In genomic region chr12:76142305-76142704, GRCh38 we compare ENCODE assay signal across 24 cellular contexts.
"Had no signal": no experiment of that assay in that cellular context is flagged by ENCODE, and none has a peak within 500 bp of the region (broad histone marks: within the 10 kb centered on the region; RNA-seq: fewer than 3 reads in every experiment).

No MANE protein-coding gene starts in this region.

- H3K36me3 ChIP-seq: esophagus squamous epithelium, gastroesophageal sphincter, neutrophil had no signal

- DNase-seq: activated CD4-positive, alpha-beta T cell treated with anti-CD3 and anti-CD28 coated beads for 1 hour; activated CD4-positive, alpha-beta T cell treated with anti-CD3 and anti-CD28 coated beads, Interleukin-2, amount 50 U/mL, for 4 hours; activated CD8-positive, alpha-beta memory T cell treated with anti-CD3 and anti-CD28 coated beads for 24 hours; activated CD8-positive, alpha-beta memory T cell treated with anti-CD3 and anti-CD28 coated beads, Interleukin-2, amount 50 U/mL, for 4 hours; activated naive CD4-positive, alpha-beta T cell; activated T-cell treated with anti-CD3 and anti-CD28 coated beads, Interleukin-2, amount 50 U/mL, for 24 hours; amniotic stem cell; cerebellar nuclear complex; esophagus squamous epithelium; head of caudate nucleus; hypothalamus; left ventricle myocardium superior; mesenchymal stem cell; right cardiac atrium; stimulated activated CD4-positive, alpha-beta T cell treated with anti-CD3 and anti-CD28 coated beads, Interleukin-4, amount 100 ng/mL, for 24 hours; stimulated activated naive CD8-positive, alpha-beta T cell treated with anti-CD3 and anti-CD28 coated beads, Interleukin-15, Interleukin-2, amounts not matched to agents 100 U/mL and 50 U/mL, for 24 hours had no signal

- H3K9me3 Mint-ChIP-seq: activated T-cell treated with anti-CD3 and anti-CD28 coated beads, Interleukin-2, amount 50 U/mL, for 24 hours had no signal

- H3K4me3 Mint-ChIP-seq: activated naive CD8-positive, alpha-beta T cell; activated T-cell treated with anti-CD3 and anti-CD28 coated beads, Interleukin-2, amount 50 U/mL, for 24 hours; activated T-helper 17 cell treated with anti-CD3 and anti-CD28 coated beads, Interleukin-2, amount 50 U/mL, for 72 hours; nephron had no signal

- H2AFZ ChIP-seq: parathyroid adenoma had no signal

- H3K4me3 ChIP-seq: coronary artery, esophagus squamous epithelium, gastroesophageal sphincter had no signal

- H3K27me3 ChIP-seq: esophagus squamous epithelium, gastroesophageal sphincter, neutrophil had no signal

- H3K27ac ChIP-seq: coronary artery, esophagus squamous epithelium, gastroesophageal sphincter, neutrophil, parathyroid adenoma, VCaP had no signal

- H3K36me3 Mint-ChIP-seq: activated naive CD8-positive, alpha-beta T cell had no signal

- H3K4me1 ChIP-seq: esophagus squamous epithelium, gastroesophageal sphincter, parathyroid adenoma had no signal

- H3K27me3 Mint-ChIP-seq: activated naive CD8-positive, alpha-beta T cell; activated T-cell treated with anti-CD3 and anti-CD28 coated beads, Interleukin-2, amount 50 U/mL, for 24 hours; activated T-helper 17 cell treated with anti-CD3 and anti-CD28 coated beads, Interleukin-2, amount 50 U/mL, for 72 hours had no signal

- H3K27ac Mint-ChIP-seq: activated naive CD8-positive, alpha-beta T cell; activated T-cell treated with anti-CD3 and anti-CD28 coated beads, Interleukin-2, amount 50 U/mL, for 24 hours; activated T-helper 17 cell treated with anti-CD3 and anti-CD28 coated beads, Interleukin-2, amount 50 U/mL, for 72 hours; nephron had no signal

- H3K79me2 ChIP-seq: parathyroid adenoma had no signal

- ATAC-seq: activated T-helper 17 cell treated with anti-CD3 and anti-CD28 coated beads, Interleukin-2, amount 50 U/mL, for 72 hours; gastroesophageal sphincter; left ventricle myocardium superior; right cardiac atrium; stimulated activated naive CD8-positive, alpha-beta T cell treated with anti-CD3 and anti-CD28 coated beads, Interleukin-15, Interleukin-2, amounts not matched to agents 100 U/mL and 50 U/mL, for 24 hours had no signal

- H3K9me3 ChIP-seq: esophagus squamous epithelium, neutrophil had no signal
